Comparison of ENCODE assay signal across 8 cellular contexts in genomic region chr6:170271771-170272314, GRCh38. TPM values are rescaled to one million over a fixed set of nuclear protein-coding genes. Genes with fewer than 3 reads are reported as not detected.
DNase-seq lines count a peak whose midpoint lies in the region; ATAC-seq, FAIRE-seq and TF ChIP-seq lines count a peak whose summit lies in the region.

No MANE protein-coding gene starts in this region.

- H3K23ac ChIP-seq in H1 (ENCODE audit: insufficient read length), result no peak overlapping the region

- no peak overlapping the region for H2BK20ac ChIP-seq in H1 (ENCODE audit: low read length)

- no peaks in the 10 kb centered on the region for H4K20me1 ChIP-seq in H1 (replicated peaks in 1 of 2; ENCODE audit: control insufficient read depth in 1 of 2, insufficient read depth in 2 of 2, low read length in 2 of 2)

- no peak for TF ChIP-seq CTCF in H1 (IDR thresholded peaks at IDR 0.05; ENCODE audit: control extremely low read depth in 1 of 3, insufficient read depth in 1 of 3, low read depth in 1 of 3, low read length in 3 of 3)

- H4K5ac ChIP-seq in H1 (ENCODE audit: insufficient read length, low read depth, low read length), result no peak overlapping the region

- H2BK5ac ChIP-seq in H1 (ENCODE audit: low read depth, low read length), result no peak overlapping the region

- no peak overlapping the region for H2AFZ ChIP-seq in H1 (ENCODE audit: low read length)

- no peak overlapping the region for H2BK12ac ChIP-seq in H1 (ENCODE audit: low read depth, low read length)

- H4K8ac ChIP-seq in H1 (ENCODE audit: extremely low read depth, insufficient read depth, low read length), result 0 out of 2 replicates have a peak overlapping the region, but pooled peaks have one; percentile 35

- peaks cover 0 to 5% (median under 1%) of the 10 kb centered on the region in 4 experiments; a peak in 2 of 7 replicates for H3K4me1 ChIP-seq in H1 (replicated peaks in 1 of 4; ENCODE audit: control insufficient read depth in 3 of 4, insufficient read depth in 4 of 4, low read length in 3 of 4)

- H3K18ac ChIP-seq in H1 (ENCODE audit: extremely low read depth, low read length), result no peak overlapping the region

- H4K91ac ChIP-seq in H1 (replicated peaks; ENCODE audit: insufficient read length, low read length), result no peak overlapping the region

- no peak overlapping the region for H3K4me2 ChIP-seq in H1 (ENCODE audit: insufficient read depth in 1 of 2, low read depth in 2 of 2, low read length in 2 of 2)

- no peak overlapping the region for H2BK120ac ChIP-seq in H1 (replicated peaks; ENCODE audit: low read depth, low read length)

- WGBS in H1 (ENCODE audit: extremely low coverage in 1 of 2, insufficient coverage in 1 of 2, insufficient read length in 1 of 2, insufficient replicate concordance in 2 of 2, low coverage in 1 of 2, low lambda C conversion rate in 2 of 2, missing lambda C conversion rate in 1 of 2), 2 experiments, result 92% methylated on average over 32 of the region's 32 CpGs; no CpG with 5 or more reads in 1 of the 2 experiments

- no peaks in the 10 kb centered on the region for H3K79me1 ChIP-seq in H1 (ENCODE audit: low read depth, low read length)

- POLR2A ChIA-PET in H1 (lab: Charles Lee; ENCODE audit: partially characterized antibody), result interaction anchor here (4.8 kb wide), 1 partner anchor 19 kb away, joined by 17 read pairs; the partner anchor contains the start of gene DLL1

- no peak for TF ChIP-seq POLR2A in H1 (IDR thresholded peaks at IDR 0.05; ENCODE audit: control extremely low read depth in 1 of 2, low read depth in 2 of 2, low read length in 2 of 2)

- DNase-seq in activated CD4-positive, CD25-positive, alpha-beta regulatory T cell treated with anti-CD3 and anti-CD28 coated beads, Interleukin-2, amount 50 U/mL, for 72 hours, result peak; percentile 55
- no peak for DNase-seq in H1 (ENCODE audit: low read depth in 1 of 2, low spot score in 2 of 2)
- peak; percentile 82 for DNase-seq in stimulated activated CD8-positive, alpha-beta memory T cell treated with anti-CD3 and anti-CD28 coated beads, Interleukin-4, amount 100 ng/mL, for 48 hours
- DNase-seq in RKO (ENCODE audit: low spot score), result no peak
- DNase-seq in H7, result no peak
- DNase-seq in hepatic stellate cell (ENCODE audit: low spot score), result no peak

- no peaks in the 10 kb centered on the region for H3K36me3 ChIP-seq in H1 (ENCODE audit: control insufficient read depth in 2 of 4, insufficient read depth in 4 of 4, low read length in 3 of 4)
- H3K36me3 ChIP-seq in H7 (replicated peaks; ENCODE audit: control insufficient read depth, insufficient read depth, low read length), result no peaks in the 10 kb centered on the region

- no peak overlapping the region for H3K4ac ChIP-seq in H1 (replicated peaks; ENCODE audit: insufficient read length, low read depth, low read length)

- FAIRE-seq in H1 (lab: Jason Lieb, UNC), result no peak

- H2BK15ac ChIP-seq in H1 (ENCODE audit: low read length), result no peak overlapping the region

- no peak overlapping the region for H3K27ac ChIP-seq in H1 (ENCODE audit: low read depth, low read length)

- CTCF ChIA-PET in H1 (lab: Charles Lee; ENCODE audit: partially characterized antibody), result interaction anchor here (1.2 to 1.3 kb wide), 2 partner anchors 9 to 16 kb away, joined by 3 to 6 read pairs; no protein-coding TSS in a partner anchor

- TF ChIP-seq RAD21 in H1 (IDR thresholded peaks at IDR 0.05 in 1 of 2, conservative IDR thresholded peaks at IDR 0.05 in 1 of 2; ENCODE audit: low read depth in 2 of 2, low read length in 2 of 2), result no peak

- no peak overlapping the region for H3K9ac ChIP-seq in H1 (replicated peaks in 1 of 4; ENCODE audit: extremely low read depth in 1 of 4, low read depth in 3 of 4, low read length in 3 of 4)

- H3K9me3 ChIP-seq in H1 (ENCODE audit: insufficient read depth in 2 of 2, low read depth in 1 of 2, low read length in 1 of 2), result no peaks in the 10 kb centered on the region

- H3K14ac ChIP-seq in H1 (ENCODE audit: insufficient read length), result no peak overlapping the region

- no peak overlapping the region for H3K56ac ChIP-seq in H1 (replicated peaks; ENCODE audit: insufficient read length, low read depth, low read length)

- H2AK5ac ChIP-seq in H1 (ENCODE audit: low read depth, low read length), result no peak overlapping the region

- no peaks in the 10 kb centered on the region for H3K27me3 ChIP-seq in H1 (replicated peaks in 1 of 4; ENCODE audit: control insufficient read depth in 3 of 4, extremely low read depth in 1 of 4, insufficient read depth in 3 of 4, low read length in 3 of 4)
- no peaks in the 10 kb centered on the region for H3K27me3 ChIP-seq in H7 (ENCODE audit: control insufficient read depth, insufficient read depth, low read length)

- no peaks in the 10 kb centered on the region for H3K23me2 ChIP-seq in H1 (ENCODE audit: low read depth, low read length)

- TF ChIP-seq EP300 in H1 (IDR thresholded peaks at IDR 0.05; ENCODE audit: borderline replicate concordance in 1 of 2, low read depth in 2 of 2, low read length in 2 of 2), result no peak

- H3K4me3 ChIP-seq in H1 (ENCODE audit: extremely low read depth in 1 of 4, insufficient read depth in 2 of 4, low read depth in 3 of 4, low read length in 4 of 4), result no peak overlapping the region
- no peak overlapping the region for H3K4me3 ChIP-seq in H7 (ENCODE audit: insufficient read depth, low read depth, low read length)

- H3K79me2 ChIP-seq in H1 (ENCODE audit: control insufficient read depth in 1 of 2, insufficient read depth in 2 of 2, low read length in 2 of 2), result no peaks in the 10 kb centered on the region

- ATAC-seq in GM18873 (IDR thresholded peaks at IDR 0.05; ENCODE audit: low FRiP score, unreplicated experiment) (peak; percentile 85), HG03060 (IDR thresholded peaks at IDR 0.05; ENCODE audit: low read depth, unreplicated experiment) (peak; percentile 95)

TF ChIP-seq in H1, 55 proteins besides CTCF, POLR2A, EP300 and RAD21:
- TF ChIP-seq BCL11A (IDR thresholded peaks at IDR 0.05; ENCODE audit: low read depth in 2 of 2, low read length in 2 of 2) (no peak), BRCA1 (IDR thresholded peaks at IDR 0.05; ENCODE audit: low read depth, low read length) (no peak), KDM5A (IDR thresholded peaks at IDR 0.05; ENCODE audit: low read length) (no peak), GTF2F1 (IDR thresholded peaks at IDR 0.05; ENCODE audit: borderline replicate concordance, low read depth, low read length) (no peak), TAF7 (optimal IDR thresholded peaks at IDR 0.05; ENCODE audit: borderline replicate concordance, low read depth, low read length) (no peak)

RNA-seq across cellular contexts. Expression of gene DLL1, which starts 19.0 kb away (rescaled TPM):
- 3.8 and 5.6 TPM in 2 replicates for total RNA-seq in H1 (2021; fragmentation: NEBNext Ultra II Directional; extraction: Animal tissue kit (Norgen Biotek cat#: 25700))
- 1.7 and 3.1 TPM in 2 replicates for polyA plus RNA-seq in H1 (2011; rRNA removed)
- 3.3 TPM for polyA plus RNA-seq in H1 (2011; cell fraction: cytosol; rRNA removed)
- polyA plus RNA-seq in H1 (2011; cell fraction: nucleus; rRNA removed), result 8.7 TPM
- 1.5 to 2.8 TPM (median 2.7 TPM) in 4 replicates for polyA plus RNA-seq in H1 (2012, experiment 1 of 2)
- polyA plus RNA-seq in H1 (2012, experiment 2 of 2), result 1.5 TPM
- polyA plus RNA-seq in H1 (2013, experiment 1 of 2), result 1.4 TPM
- polyA plus RNA-seq in H1 (2013, experiment 2 of 2), result 1.0 TPM
- polyA minus RNA-seq in H1 (2011; rRNA and poly(A)+ RNA removed), result 0.39 and 0.95 TPM in 2 replicates
- 2.3 TPM for polyA minus RNA-seq in H1 (2011; cell fraction: cytosol; rRNA and poly(A)+ RNA removed)
- 2.6 TPM for polyA minus RNA-seq in H1 (2011; cell fraction: nucleus; rRNA and poly(A)+ RNA removed)
- total RNA-seq in H7 (2014; rRNA removed; shearing (Covaris generic)), result 3.4 and 7.3 TPM in 2 replicates

RNA-seq across cellular contexts. Expression of gene FAM120B, which starts 34.7 kb away (rescaled TPM):
- total RNA-seq in H1 (2021; fragmentation: NEBNext Ultra II Directional; extraction: Animal tissue kit (Norgen Biotek cat#: 25700)), result 12.0 and 12.5 TPM in 2 replicates
- polyA plus RNA-seq in H1 (2011; rRNA removed), result 4.2 and 5.1 TPM in 2 replicates
- 5.8 TPM for polyA plus RNA-seq in H1 (2011; cell fraction: cytosol; rRNA removed)
- 11.3 TPM for polyA plus RNA-seq in H1 (2011; cell fraction: nucleus; rRNA removed)
- 6.9 to 9.1 TPM (median 8.0 TPM) in 4 replicates for polyA plus RNA-seq in H1 (2012, experiment 1 of 2)
- polyA plus RNA-seq in H1 (2012, experiment 2 of 2), result 1.6 TPM
- polyA plus RNA-seq in H1 (2013, experiment 1 of 2), result 8.2 TPM
- polyA plus RNA-seq in H1 (2013, experiment 2 of 2), result 8.6 TPM
- polyA minus RNA-seq in H1 (2011; rRNA and poly(A)+ RNA removed), result 22.0 and 30.5 TPM in 2 replicates
- 6.2 TPM for polyA minus RNA-seq in H1 (2011; cell fraction: cytosol; rRNA and poly(A)+ RNA removed)
- 35.7 TPM for polyA minus RNA-seq in H1 (2011; cell fraction: nucleus; rRNA and poly(A)+ RNA removed)
- total RNA-seq in H7 (2014; rRNA removed; shearing (Covaris generic)), result 7.2 and 9.4 TPM in 2 replicates

Comparison
In these comparisons a context has a peak if more than half of its experiments do, and no peak if none do; other contexts are left out.
1. DNase-seq: peak in activated CD4-positive, CD25-positive, alpha-beta regulatory T cell treated with anti-CD3 and anti-CD28 coated beads, Interleukin-2, amount 50 U/mL, for 72 hours (single experiment) and stimulated activated CD8-positive, alpha-beta memory T cell treated with anti-CD3 and anti-CD28 coated beads, Interleukin-4, amount 100 ng/mL, for 48 hours (single experiment); none in H1 (0 of 2), RKO (single experiment), H7 (single experiment) and hepatic stellate cell (single experiment).